In the genomic region with DNA sequence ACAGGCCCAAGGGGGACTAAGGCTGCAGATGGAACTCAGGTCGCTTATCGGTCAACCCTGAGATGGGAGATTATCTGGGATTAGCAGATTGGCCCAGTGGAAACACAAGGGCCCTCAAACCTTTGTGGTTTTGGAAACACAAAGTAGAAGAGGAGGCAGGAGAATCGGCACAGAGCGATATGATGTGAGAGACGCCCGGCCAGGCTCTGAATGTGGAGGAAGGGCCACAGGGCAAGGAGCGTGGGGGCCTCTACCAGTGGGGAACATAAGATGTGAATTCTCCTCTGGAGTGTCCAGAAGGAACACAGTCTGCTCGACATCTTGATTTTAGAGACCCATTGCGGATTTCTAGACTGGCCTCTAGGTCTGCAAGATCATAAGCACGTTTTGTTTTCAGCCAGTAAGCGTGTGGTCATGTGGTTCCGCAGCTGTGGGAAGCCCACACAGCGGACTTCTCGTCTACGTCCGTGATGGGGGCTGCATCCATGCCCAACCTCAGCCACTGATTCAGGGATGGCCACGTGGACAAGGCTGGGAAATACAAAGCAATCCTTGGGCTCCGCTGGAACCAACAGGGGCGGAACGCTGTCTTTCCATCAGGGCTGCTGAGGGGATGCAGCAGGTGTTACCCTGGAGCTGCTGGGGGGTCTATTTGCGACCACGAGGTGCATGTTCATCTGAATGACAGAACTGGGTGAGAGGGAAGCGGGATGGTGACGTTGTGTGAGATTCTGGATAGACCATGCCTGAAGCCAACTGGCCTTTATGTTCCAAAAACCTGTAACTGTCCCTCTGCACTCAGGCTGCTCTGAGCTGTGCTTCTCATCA, we compare ENCODE assay signal across 21 cellular contexts.
DNase-seq lines count a peak whose midpoint lies in the region; ATAC-seq and TF ChIP-seq lines count a peak whose summit lies in the region.
"Had no signal": no experiment of that assay in that cellular context is flagged by ENCODE, and none has a peak within 500 bp of the region (broad histone marks: within the 10 kb centered on the region; RNA-seq: fewer than 3 reads in every experiment).

No MANE protein-coding gene starts in this region.

- H3K27ac Mint-ChIP-seq in H9 (no peak overlapping the region; a peak in 1 of 7 replicates), progenitor cell of endocrine pancreas (peak overlapping the region; percentile 13)
- H3K27ac Mint-ChIP-seq: B cell, GM23338, IgD-negative memory B cell had no signal

- no peak overlapping the region for H2BK12ac ChIP-seq in H9 (ENCODE audit: insufficient read length, low read depth, low read length)

- intact Hi-C loops in heart right ventricle (cut with DNase I): loop anchor here in 1 of 10 donors (10.0 kb wide), 1 partner anchor 183 kb away; no protein-coding TSS in a partner anchor

- H2BK20ac ChIP-seq in H9 (ENCODE audit: low read depth, low read length, poor library complexity, severe bottlenecking): no peak overlapping the region

- H3K36me3 Mint-ChIP-seq in H9 (ENCODE audit: insufficient read depth in 1 of 3, low read depth in 3 of 3) (no peaks in the 10 kb centered on the region; a peak in 1 of 7 replicates), progenitor cell of endocrine pancreas (ENCODE audit: insufficient read depth) (no peaks in the 10 kb centered on the region)
- H3K36me3 Mint-ChIP-seq: CD14-positive monocyte, IgD-negative memory B cell had no signal

- no peak overlapping the region for H3K23ac ChIP-seq in H9 (ENCODE audit: insufficient read length, low read depth, low read length)

- H3K27me3 ChIP-seq in H9 (ENCODE audit: insufficient read depth, low read length): no peaks in the 10 kb centered on the region
- H3K27me3 ChIP-seq in heart right ventricle: peaks cover 0 to 6% (median 0%) of the 10 kb centered on the region in 7 donors

- H3K56ac ChIP-seq in H9 (ENCODE audit: insufficient read length, low read depth, low read length): no peak overlapping the region

- no peak overlapping the region for H3K18ac ChIP-seq in H9 (ENCODE audit: insufficient read length, low read depth, low read length)

- H3K4me1 ChIP-seq in H9 (ENCODE audit: insufficient read depth, low read length) (no peaks in the 10 kb centered on the region), heart right ventricle (peaks cover 0 to 23% (median 0%) of the 10 kb centered on the region in 9 donors)

- H3K9me3 Mint-ChIP-seq in H9 (no peaks in the 10 kb centered on the region), progenitor cell of endocrine pancreas (ENCODE audit: low read depth) (no peaks in the 10 kb centered on the region)
- H3K9me3 Mint-ChIP-seq: CD14-positive monocyte, GM23338, IgD-negative memory B cell had no signal

- no peak overlapping the region for H2BK5ac ChIP-seq in H9 (ENCODE audit: insufficient read length, low read length)

- no peak overlapping the region for H2BK15ac ChIP-seq in H9 (ENCODE audit: low read depth, low read length)

- H3K4me3 ChIP-seq in heart right ventricle: no peak overlapping the region
- H3K4me3 ChIP-seq: GM23338 had no signal

- H4K91ac ChIP-seq in H9 (ENCODE audit: insufficient read length, low read depth, low read length): no peak overlapping the region

- H4K20me1 ChIP-seq in H9 (ENCODE audit: control insufficient read depth, insufficient read depth, insufficient read length): no peaks in the 10 kb centered on the region

- H3K4me3 Mint-ChIP-seq in H9: no peak overlapping the region
- H3K4me3 Mint-ChIP-seq in progenitor cell of endocrine pancreas (ENCODE audit: low read depth): no peak overlapping the region
- H3K4me3 Mint-ChIP-seq: B cell, CD14-positive monocyte, GM23338 had no signal

- H3K27me3 Mint-ChIP-seq in H9 (ENCODE audit: low read depth): peaks cover 9% of the 10 kb centered on the region
- H3K27me3 Mint-ChIP-seq in progenitor cell of endocrine pancreas: peaks cover 24% of the 10 kb centered on the region
- H3K27me3 Mint-ChIP-seq: IgD-negative memory B cell had no signal

- no peaks in the 10 kb centered on the region for H3K79me2 ChIP-seq in H9 (ENCODE audit: insufficient read depth, low read length)

- H2BK120ac ChIP-seq in H9 (ENCODE audit: low read depth, low read length, poor library complexity, severe bottlenecking): no peak overlapping the region

- H3K9me3 ChIP-seq in H9 (ENCODE audit: control insufficient read depth, low read depth, low read length): no peaks in the 10 kb centered on the region
- H3K9me3 ChIP-seq in heart right ventricle: no peaks in the 10 kb centered on the region

- H3K23me2 ChIP-seq in H9 (ENCODE audit: insufficient read length, low read depth, low read length, poor library complexity, severe bottlenecking): no peaks in the 10 kb centered on the region

- no peak overlapping the region for H3K14ac ChIP-seq in H9 (ENCODE audit: insufficient read depth, low read length)

- ATAC-seq in GM18909 (IDR thresholded peaks at IDR 0.05; ENCODE audit: poor library complexity, unreplicated experiment): no peak
- ATAC-seq in heart right ventricle: no peak
- ATAC-seq: HCT116 had no signal

- H3K4ac ChIP-seq in H9 (ENCODE audit: low read depth, low read length): no peak overlapping the region

- H3T11ph ChIP-seq in H9 (ENCODE audit: low read length): no peak overlapping the region

- no peaks in the 10 kb centered on the region for H3K36me3 ChIP-seq in heart right ventricle

- no CpG with 5 or more reads among the region's 24 CpGs for WGBS in H9 (ENCODE audit: extremely low coverage, insufficient read length, low lambda C conversion rate)
- 92 to 94% methylated on average over 24 of the region's 24 CpGs for WGBS in heart right ventricle, 2 donors

- TF ChIP-seq CTCF in H9 (conservative IDR thresholded peaks at IDR 0.05) (no peak), progenitor cell of endocrine pancreas (IDR thresholded peaks at IDR 0.05; ENCODE audit: unreplicated experiment) (no peak), heart right ventricle (IDR thresholded peaks at IDR 0.05) (no peak)

- no peak overlapping the region for H3K4me2 ChIP-seq in H9 (ENCODE audit: insufficient read depth, insufficient read length, low read length)
- H3K4me2 ChIP-seq: GM23338 had no signal

- H3K4me1 Mint-ChIP-seq in H9 (peaks cover 9 to 19% of the 10 kb centered on the region in 2 experiments), progenitor cell of endocrine pancreas (ENCODE audit: low read depth) (peaks cover 2% of the 10 kb centered on the region)
- H3K4me1 Mint-ChIP-seq: B cell, CD14-positive monocyte, IgD-negative memory B cell had no signal

- no peak overlapping the region for H4K5ac ChIP-seq in H9 (ENCODE audit: insufficient read length, low read depth, low read length)

- DNase-seq in H9 (peak; percentile 22), NCI-H524 (lab: John Stamatoyannopoulos, UW) (peak; percentile 77 to 79), ecto neural progenitor cell (ENCODE audit: low spot score) (peak; percentile 41), progenitor cell of endocrine pancreas (ENCODE audit: low spot score, unreplicated experiment) (no peak), heart right ventricle (no peak)
- DNase-seq in stimulated activated naive CD4-positive, alpha-beta T cell treated with Interleukin-2 at 50 U/mL for 16 hours (lab: John Stamatoyannopoulos, UW): no peak
- DNase-seq: DMS53; GDM1; MM.1S; NCI-H1048; NCI-H1436; NCI-H187 treated with DMSO at 0.1 percent for 48 hours; NCI-H2107; NCI-H446 treated with DMSO at 0.1 percent for 48 hours; NK-92 treated with Interleukin-12 subunit alpha and Interleukin-12 subunit beta, amount 100 ng/mL, for 24 hours had no signal

- no peak overlapping the region for H2AFZ ChIP-seq in H9 (ENCODE audit: low read length)
- H2AFZ ChIP-seq: GM23338 had no signal

- H2AK5ac ChIP-seq in H9 (ENCODE audit: insufficient read length, low read length): no peak overlapping the region

- H3K79me1 ChIP-seq in H9 (ENCODE audit: insufficient read depth, low read depth, low read length, poor library complexity, severe bottlenecking): no peaks in the 10 kb centered on the region

- H3K27ac ChIP-seq in H9 (ENCODE audit: insufficient read length, low read depth, low read length): no peak overlapping the region
- H3K27ac ChIP-seq in heart right ventricle: peak overlapping the region in 1 of 10 donors; percentile 65

- H4K8ac ChIP-seq in H9 (replicated peaks; ENCODE audit: insufficient read length, low read depth, low read length): no peak overlapping the region

- H3K9ac ChIP-seq in H9 (ENCODE audit: extremely low read depth, insufficient read length, low read length): no peak overlapping the region

Comparison
In these comparisons a context has a peak if more than half of its experiments do, and no peak if none do; other contexts are left out.
1. DNase-seq: peak in H9 (single experiment), NCI-H524 (2 of 2) and ecto neural progenitor cell (single experiment); none in progenitor cell of endocrine pancreas (single experiment), stimulated activated naive CD4-positive, alpha-beta T cell treated with Interleukin-2 at 50 U/mL for 16 hours (single experiment) and heart right ventricle (0 of 2).